18 cellular contexts compared by ENCODE assay signal in the genomic region with DNA sequence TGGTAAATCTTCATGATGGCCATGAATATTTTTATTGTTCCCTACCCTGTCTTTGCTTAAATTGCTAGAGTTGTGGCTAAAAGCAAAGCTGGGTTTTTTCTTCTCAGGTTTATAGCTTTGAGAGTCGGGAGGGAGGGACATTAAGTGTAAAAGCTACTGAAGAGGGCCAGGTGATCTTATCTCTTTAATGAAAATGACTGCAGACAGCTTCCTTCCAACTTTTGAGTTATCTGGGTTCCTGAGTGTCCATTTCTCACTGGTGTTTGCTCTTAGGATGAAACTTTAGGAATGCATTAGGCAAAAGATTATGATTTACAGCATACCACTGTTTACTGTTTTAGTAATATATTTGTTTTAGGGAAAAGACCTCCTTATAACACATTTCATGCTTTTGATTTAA.
DNase-seq lines count a peak whose midpoint lies in the region; ATAC-seq and TF ChIP-seq lines count a peak whose summit lies in the region.
"Had no signal": no experiment of that assay in that cellular context is flagged by ENCODE, and none has a peak within 500 bp of the region (broad histone marks: within the 10 kb centered on the region; RNA-seq: fewer than 3 reads in every experiment).

No MANE protein-coding gene starts in this region.

- H4K8ac ChIP-seq in mesendoderm (ENCODE audit: low read depth, low read length) = no peak overlapping the region

- peak overlapping the region; percentile 29 for H3K4me3 ChIP-seq in LNCaP clone FGC (ENCODE audit: low read depth, low read length)
- H3K4me3 ChIP-seq in mammary epithelial cell (replicated peaks in 1 of 3; ENCODE audit: insufficient read depth in 1 of 3, low read depth in 2 of 3, low read length in 3 of 3) = no peak overlapping the region
- no peak overlapping the region for H3K4me3 ChIP-seq in mesendoderm (ENCODE audit: low read length)
- H3K4me3 ChIP-seq in thoracic aorta = peak overlapping the region; percentile 15
- no peak overlapping the region for H3K4me3 ChIP-seq in naive thymus-derived CD4-positive, alpha-beta T cell (ENCODE audit: low read length)
- H3K4me3 ChIP-seq: right atrium auricular region, suprapubic skin had no signal

- no peak overlapping the region for H3K18ac ChIP-seq in mesendoderm (ENCODE audit: low read length)

- H3K23ac ChIP-seq in mesendoderm (ENCODE audit: low read length) = no peak overlapping the region

- H3K56ac ChIP-seq in mesendoderm (ENCODE audit: low read length) = no peak overlapping the region

- H3K4me2 ChIP-seq in mammary epithelial cell (ENCODE audit: insufficient read depth, low read depth, low read length) (peak overlapping the region; percentile 42), mesendoderm (ENCODE audit: low read length) (no peak overlapping the region)

- H3K36me3 ChIP-seq in mammary epithelial cell (ENCODE audit: insufficient read depth, low read length) (no peaks in the 10 kb centered on the region), mesendoderm (ENCODE audit: control insufficient read depth, insufficient read depth, low read length) (no peaks in the 10 kb centered on the region), thoracic aorta (no peaks in the 10 kb centered on the region)
- no peaks in the 10 kb centered on the region for H3K36me3 ChIP-seq in naive thymus-derived CD4-positive, alpha-beta T cell (ENCODE audit: control insufficient read depth in 2 of 3, insufficient read depth in 3 of 3, low read length in 3 of 3)
- H3K36me3 ChIP-seq: right atrium auricular region, suprapubic skin had no signal

- H2AFZ ChIP-seq in mammary epithelial cell (ENCODE audit: low read depth, low read length) = peak overlapping the region; percentile 8

- no peak overlapping the region for H2BK15ac ChIP-seq in mesendoderm (replicated peaks; ENCODE audit: low read depth)

- intact Hi-C loops in mammary epithelial cell (cut with micrococcal nuclease) = loop anchor here (1.0 kb wide), 1 partner anchor 36 kb away; no protein-coding TSS in a partner anchor
- intact Hi-C loops in naive thymus-derived CD4-positive, alpha-beta T cell (cut with micrococcal nuclease) = no loop called here

- 20% methylated on average over 1 of the region's 1 CpG for WGBS in mammary epithelial cell (ENCODE audit: low coverage, missing lambda C conversion rate)
- WGBS in mesendoderm (ENCODE audit: extremely low coverage, insufficient coverage, low lambda C conversion rate) = no CpG with 5 or more reads among the region's 1 CpG

- H3K4me1 ChIP-seq in mammary epithelial cell (ENCODE audit: insufficient read depth, low read length) (peaks cover 52% of the 10 kb centered on the region), mesendoderm (ENCODE audit: control insufficient read depth, low read depth, low read length) (peaks cover 5% of the 10 kb centered on the region), thoracic aorta (ENCODE audit: control insufficient read depth in 1 of 2, low read depth in 2 of 2) (peaks cover 37 to 93% of the 10 kb centered on the region in 2 donors)
- H3K4me1 ChIP-seq in naive thymus-derived CD4-positive, alpha-beta T cell (ENCODE audit: control insufficient read depth in 2 of 2, insufficient read depth in 2 of 2, low read length in 2 of 2) = no peaks in the 10 kb centered on the region

- in situ Hi-C loops in mammary epithelial cell (cut with MboI; ENCODE audit: low sequenced_read_pairs in 2 of 2) = no loop called here

- H3K27me3 ChIP-seq in mammary epithelial cell (ENCODE audit: insufficient read depth, low read length) (no peaks in the 10 kb centered on the region), mesendoderm (ENCODE audit: insufficient read depth, low read length, poor library complexity) (no peaks in the 10 kb centered on the region), thoracic aorta (replicated peaks; ENCODE audit: insufficient read depth) (no peaks in the 10 kb centered on the region)
- no peaks in the 10 kb centered on the region for H3K27me3 ChIP-seq in naive thymus-derived CD4-positive, alpha-beta T cell (ENCODE audit: control insufficient read depth in 2 of 2, insufficient read depth in 2 of 2, low read length in 2 of 2)
- H3K27me3 ChIP-seq: right atrium auricular region, suprapubic skin had no signal

- peaks cover 0 to 2% (median 0%) of the 10 kb centered on the region in 11 donors for H3K9me3 Mint-ChIP-seq in naive thymus-derived CD4-positive, alpha-beta T cell
- H3K9me3 Mint-ChIP-seq: activated T-cell treated with anti-CD3 and anti-CD28 coated beads, Interleukin-2, amount 50 U/mL, for 4 hours; effector memory CD8-positive, alpha-beta T cell; neural crest cell had no signal

- no peak overlapping the region for H2AK5ac ChIP-seq in mesendoderm (ENCODE audit: low read length)

- no peaks in the 10 kb centered on the region for H3K36me3 Mint-ChIP-seq in naive thymus-derived CD4-positive, alpha-beta T cell
- H3K36me3 Mint-ChIP-seq: activated naive CD8-positive, alpha-beta T cell had no signal

- DNase-seq in LNCaP clone FGC (ENCODE audit: low read depth) (peak; percentile 56), mammary epithelial cell (no peak), mesendoderm (peak; percentile 34), thoracic aorta (ENCODE audit: low spot score) (no peak), HK-2 (ENCODE audit: unreplicated experiment) (no peak), HEK293T (ENCODE audit: extremely low spot score) (no peak)
- DNase-seq in central memory CD4-positive, alpha-beta T cell = no peak
- DNase-seq in naive thymus-derived CD4-positive, alpha-beta T cell = no peak
- DNase-seq: activated CD4-positive, alpha-beta T cell treated with anti-CD3 and anti-CD28 coated beads, Interleukin-2, amount 50 U/mL, for 4 hours; activated T-cell treated with anti-CD3 and anti-CD28 coated beads, Interleukin-2, amount 50 U/mL, for 4 hours; effector memory CD8-positive, alpha-beta T cell; NCI-H1048; NCI-H774; SW 1271 had no signal

- ATAC-seq in thoracic aorta (ENCODE audit: insufficient number of reproducible peaks, low FRiP score, low read depth) = no peak
- no peak for ATAC-seq in naive thymus-derived CD4-positive, alpha-beta T cell
- ATAC-seq: activated T-cell treated with anti-CD3 and anti-CD28 coated beads, Interleukin-2, amount 50 U/mL, for 4 hours; effector memory CD8-positive, alpha-beta T cell had no signal

- H3K27ac Mint-ChIP-seq in naive thymus-derived CD4-positive, alpha-beta T cell = no peak overlapping the region
- H3K27ac Mint-ChIP-seq: activated naive CD8-positive, alpha-beta T cell; effector memory CD8-positive, alpha-beta T cell had no signal

- H3K9me3 ChIP-seq in mammary epithelial cell (replicated peaks; ENCODE audit: insufficient read depth, low read length) (no peaks in the 10 kb centered on the region), thoracic aorta (no peaks in the 10 kb centered on the region)
- no peaks in the 10 kb centered on the region for H3K9me3 ChIP-seq in naive thymus-derived CD4-positive, alpha-beta T cell (ENCODE audit: control insufficient read depth in 2 of 3, low read length in 3 of 3)
- H3K9me3 ChIP-seq: right atrium auricular region, suprapubic skin had no signal

- no peaks in the 10 kb centered on the region for H4K20me1 ChIP-seq in mammary epithelial cell (ENCODE audit: insufficient read depth, low read length)

- H2BK120ac ChIP-seq in mesendoderm (ENCODE audit: low read depth, low read length) = no peak overlapping the region

- POLR2A ChIA-PET in HEK293T (lab: Yijun Ruan, JAX) = interaction anchor here (0.7 kb wide), 1 partner anchor 16 kb away, joined by 3 read pairs; no protein-coding TSS in a partner anchor
- POLR2A ChIA-PET in naive thymus-derived CD4-positive, alpha-beta T cell (lab: Charles Lee) = no interaction called here

- CTCF ChIA-PET in mammary epithelial cell (lab: Charles Lee; ENCODE audit: low non-redundant PET) (interaction anchor here (0.9 kb wide), 1 partner anchor 93 kb away, joined by 5 read pairs; no protein-coding TSS in a partner anchor), HEK293T (lab: Yijun Ruan, JAX) (interaction anchor here (0.7 kb wide), 1 partner anchor 152 kb away, joined by 3 read pairs; no protein-coding TSS in a partner anchor)
- CTCF ChIA-PET in naive thymus-derived CD4-positive, alpha-beta T cell (lab: Charles Lee) = no interaction called here

- H3K9ac ChIP-seq in mammary epithelial cell (ENCODE audit: insufficient read depth, low read length) = peak overlapping the region; percentile 15
- H3K9ac ChIP-seq in mesendoderm (ENCODE audit: low read length) = no peak overlapping the region

- dilution Hi-C loops in mammary epithelial cell (cut with HindIII; ENCODE audit: low sequenced_read_pairs) = no loop called here

- no peak overlapping the region for H4K5ac ChIP-seq in mesendoderm (ENCODE audit: low read length)

- H3K79me1 ChIP-seq in mesendoderm (ENCODE audit: low read length) = no peaks in the 10 kb centered on the region

- H3K27me3 Mint-ChIP-seq in naive thymus-derived CD4-positive, alpha-beta T cell = peaks cover 15 to 34% (median 28%) of the 10 kb centered on the region in 5 donors

- BruUV-seq in mammary epithelial cell (replicated peaks; lab: Mats Ljungman, UMichigan) = no TSS peak

- peaks cover 0 to 2% (median 0%) of the 10 kb centered on the region in 7 donors for H3K4me1 Mint-ChIP-seq in naive thymus-derived CD4-positive, alpha-beta T cell

- TF ChIP-seq CTCF in LNCaP clone FGC (IDR thresholded peaks at IDR 0.05; ENCODE audit: control insufficient read depth, extremely low read depth, insufficient read depth) (no peak), mammary epithelial cell (conservative IDR thresholded peaks at IDR 0.05 in 1 of 2, IDR thresholded peaks at IDR 0.05 in 1 of 2; ENCODE audit: extremely low read depth in 1 of 2, insufficient read depth in 1 of 2, low read depth in 1 of 2, low read length in 2 of 2) (no peak), thoracic aorta (IDR thresholded peaks at IDR 0.05) (no peak)

- H2BK5ac ChIP-seq in mesendoderm (ENCODE audit: low read length) = no peak overlapping the region

- peaks cover 4% of the 10 kb centered on the region for H3K79me2 ChIP-seq in mammary epithelial cell (ENCODE audit: insufficient read depth, low read length)
- H3K79me2 ChIP-seq in mesendoderm (ENCODE audit: control insufficient read depth, insufficient read depth, low read length) = no peaks in the 10 kb centered on the region

- H3K4me3 Mint-ChIP-seq in naive thymus-derived CD4-positive, alpha-beta T cell = no peak overlapping the region
- H3K4me3 Mint-ChIP-seq: activated naive CD8-positive, alpha-beta T cell; activated T-cell treated with anti-CD3 and anti-CD28 coated beads, Interleukin-2, amount 50 U/mL, for 4 hours; effector memory CD8-positive, alpha-beta T cell; neural crest cell had no signal

- no peak overlapping the region for H3K4ac ChIP-seq in mesendoderm (ENCODE audit: low read depth, low read length)

- H3K27ac ChIP-seq in mammary epithelial cell (ENCODE audit: insufficient read depth, low read depth, low read length) = peak overlapping the region; percentile 98
- no peak overlapping the region for H3K27ac ChIP-seq in mesendoderm (ENCODE audit: low read depth, low read length)
- peak overlapping the region; percentile 82 to 92 for H3K27ac ChIP-seq in thoracic aorta
- no peak overlapping the region for H3K27ac ChIP-seq in naive thymus-derived CD4-positive, alpha-beta T cell (ENCODE audit: low read depth, low read length)
- H3K27ac ChIP-seq: suprapubic skin had no signal

TF ChIP-seq in HEK293T, 16 proteins besides CTCF, POLR2A, EP300 and RAD21:
- no peak for TF ChIP-seq NFRKB (IDR thresholded peaks at IDR 0.05)

Comparison
In these comparisons a context has a peak if more than half of its experiments do, and no peak if none do; other contexts are left out.
1. DNase-seq: peak in LNCaP clone FGC (single experiment) and mesendoderm (single experiment); none in mammary epithelial cell (single experiment), thoracic aorta (single experiment), HK-2 (single experiment), HEK293T (single experiment), central memory CD4-positive, alpha-beta T cell (single experiment) and naive thymus-derived CD4-positive, alpha-beta T cell (0 of 9).
2. H3K4me3 ChIP-seq: peak in LNCaP clone FGC (single experiment) and thoracic aorta (single experiment); none in mammary epithelial cell (0 of 3), mesendoderm (single experiment) and naive thymus-derived CD4-positive, alpha-beta T cell (single experiment).
3. H3K27ac ChIP-seq: peak in mammary epithelial cell (single experiment) and thoracic aorta (2 of 2); none in mesendoderm (single experiment) and naive thymus-derived CD4-positive, alpha-beta T cell (single experiment).